In genomic region chr13:29162638-29163037, GRCh38 we compare ENCODE assay signal across 15 cellular contexts.
DNase-seq lines count a peak whose midpoint lies in the region; ATAC-seq lines count a peak whose summit lies in the region.
"Had no signal": no experiment of that assay in that cellular context is flagged by ENCODE, and none has a peak within 500 bp of the region (broad histone marks: within the 10 kb centered on the region; RNA-seq: fewer than 3 reads in every experiment).

No MANE protein-coding gene starts in this region.

- intact Hi-C loops in CD4-positive, alpha-beta memory T cell (cut with micrococcal nuclease), result no loop called here

- H3K9me3 Mint-ChIP-seq in CD8-positive, alpha-beta memory T cell, result peaks cover 0 to 2% (median 0%) of the 10 kb centered on the region in 5 donors
- peaks cover 0 to 5% (median under 1%) of the 10 kb centered on the region in 8 donors for H3K9me3 Mint-ChIP-seq in CD4-positive, alpha-beta memory T cell

- no peaks in the 10 kb centered on the region for H3K36me3 Mint-ChIP-seq in CD8-positive, alpha-beta memory T cell
- no peaks in the 10 kb centered on the region for H3K36me3 Mint-ChIP-seq in CD4-positive, alpha-beta memory T cell

- H3K36me3 ChIP-seq in CD8-positive, alpha-beta memory T cell (ENCODE audit: insufficient read depth, low read length), result no peaks in the 10 kb centered on the region
- H3K36me3 ChIP-seq in CD4-positive, alpha-beta memory T cell (ENCODE audit: insufficient read depth, low read length), result no peaks in the 10 kb centered on the region
- H3K36me3 ChIP-seq: ovary had no signal

- no peaks in the 10 kb centered on the region for H3K27me3 ChIP-seq in CD8-positive, alpha-beta memory T cell (ENCODE audit: insufficient read depth, low read length, poor library complexity, severe bottlenecking)
- H3K27me3 ChIP-seq in CD4-positive, alpha-beta memory T cell (ENCODE audit: insufficient read depth, low read length), result no peaks in the 10 kb centered on the region
- H3K27me3 ChIP-seq: ovary had no signal

- H3K27ac ChIP-seq in CD8-positive, alpha-beta memory T cell (ENCODE audit: low read depth, low read length), result no peak overlapping the region
- H3K27ac ChIP-seq in CD4-positive, alpha-beta memory T cell (ENCODE audit: low read depth, low read length), result no peak overlapping the region
- H3K27ac ChIP-seq: ovary, RWPE1 had no signal

- H3K4me3 Mint-ChIP-seq in CD8-positive, alpha-beta memory T cell, result no peak overlapping the region
- H3K4me3 Mint-ChIP-seq in CD4-positive, alpha-beta memory T cell, result no peak overlapping the region

- ATAC-seq in HG02840 (IDR thresholded peaks at IDR 0.05; ENCODE audit: low FRiP score, unreplicated experiment), result no peak
- ATAC-seq: mucosa of descending colon had no signal

- H3K4me1 Mint-ChIP-seq in CD8-positive, alpha-beta memory T cell, result no peaks in the 10 kb centered on the region
- H3K4me1 Mint-ChIP-seq in CD4-positive, alpha-beta memory T cell, result peaks cover 0 to 3% (median 1%) of the 10 kb centered on the region in 4 donors

- POLR2A ChIA-PET in CD8-positive, alpha-beta memory T cell (lab: Charles Lee), result no interaction called here
- POLR2A ChIA-PET in CD4-positive, alpha-beta memory T cell (lab: Charles Lee; ENCODE audit: partially characterized antibody), result no interaction called here

- no peaks in the 10 kb centered on the region for H3K27me3 Mint-ChIP-seq in CD8-positive, alpha-beta memory T cell
- peaks cover 2 to 3% of the 10 kb centered on the region in 2 donors for H3K27me3 Mint-ChIP-seq in CD4-positive, alpha-beta memory T cell

- CTCF ChIA-PET in CD8-positive, alpha-beta memory T cell (lab: Charles Lee), result no interaction called here
- CTCF ChIA-PET in CD4-positive, alpha-beta memory T cell (lab: Charles Lee; ENCODE audit: partially characterized antibody), result no interaction called here

- no peak overlapping the region for H3K4me3 ChIP-seq in CD8-positive, alpha-beta memory T cell (ENCODE audit: low read length)
- H3K4me3 ChIP-seq in CD4-positive, alpha-beta memory T cell (ENCODE audit: low read length in 2 of 2), result no peak overlapping the region
- H3K4me3 ChIP-seq: mucosa of descending colon, ovary had no signal

- H3K4me1 ChIP-seq in CD8-positive, alpha-beta memory T cell (ENCODE audit: insufficient read depth, low read length), result no peaks in the 10 kb centered on the region
- no peaks in the 10 kb centered on the region for H3K4me1 ChIP-seq in CD4-positive, alpha-beta memory T cell (ENCODE audit: insufficient read depth, low read length)

- H3K9me3 ChIP-seq in CD8-positive, alpha-beta memory T cell (ENCODE audit: low read length), result no peaks in the 10 kb centered on the region
- H3K9me3 ChIP-seq in CD4-positive, alpha-beta memory T cell (ENCODE audit: control insufficient read depth in 1 of 2, low read length in 2 of 2), result no peaks in the 10 kb centered on the region
- H3K9me3 ChIP-seq: ovary had no signal

- no peak overlapping the region for H3K27ac Mint-ChIP-seq in CD8-positive, alpha-beta memory T cell
- no peak overlapping the region for H3K27ac Mint-ChIP-seq in CD4-positive, alpha-beta memory T cell

- DNase-seq in A172 (ENCODE audit: low spot score) (peak; percentile 65), H4 (ENCODE audit: low spot score) (peak; percentile 28), SK-N-DZ (ENCODE audit: low spot score) (peak; percentile 35), inferior parietal cortex (ENCODE audit: extremely low spot score) (peak; percentile 36), AG08395 (ENCODE audit: low spot score) (no peak)
- no peak for DNase-seq in CD8-positive, alpha-beta memory T cell
- no peak for DNase-seq in CD4-positive, alpha-beta memory T cell
- DNase-seq: activated CD4-positive, alpha-beta T cell treated with anti-CD3 and anti-CD28 coated beads for 4 hours; activated T-cell treated with anti-CD3 and anti-CD28 coated beads, Interleukin-2, amount 50 U/mL, for 48 hours; mucosa of descending colon; MV-4-11; NCI-H2227 treated with DMSO at 0.1 percent for 48 hours; ovary had no signal

Comparison
In these comparisons a context has a peak if more than half of its experiments do, and no peak if none do; other contexts are left out.
1. DNase-seq: peak in A172 (single experiment), H4 (single experiment), SK-N-DZ (single experiment) and inferior parietal cortex (single experiment); none in CD8-positive, alpha-beta memory T cell (0 of 5), AG08395 (single experiment) and CD4-positive, alpha-beta memory T cell (0 of 5).